23 cellular contexts compared by ENCODE assay signal in the genomic region with DNA sequence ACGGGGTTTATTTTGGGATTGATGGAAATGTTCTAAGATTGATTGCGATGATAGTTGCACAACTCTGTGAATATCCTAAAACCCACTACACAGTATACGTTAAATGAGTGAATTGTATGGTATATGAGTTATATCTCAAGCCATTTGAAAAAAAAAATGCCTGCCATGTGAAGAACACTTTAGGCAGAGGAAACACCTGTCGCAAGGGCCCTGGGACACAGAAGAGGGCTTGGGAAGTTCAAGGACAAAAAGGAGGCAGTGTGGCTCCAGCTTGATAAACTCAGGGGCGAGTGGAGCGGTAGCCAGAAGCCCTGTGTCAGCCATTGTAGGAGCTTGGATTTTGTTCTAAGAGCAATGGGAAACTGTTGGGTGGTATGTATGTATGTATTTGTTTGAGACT. TPM values are rescaled to one million over a fixed set of nuclear protein-coding genes. Genes with fewer than 3 reads are reported as not detected.
DNase-seq lines count a peak whose midpoint lies in the region; ATAC-seq and TF ChIP-seq lines count a peak whose summit lies in the region.
"Had no signal": no experiment of that assay in that cellular context is flagged by ENCODE, and none has a peak within 500 bp of the region (broad histone marks: within the 10 kb centered on the region; RNA-seq: fewer than 3 reads in every experiment).

No MANE protein-coding gene starts in this region.

- no peak for ATAC-seq in central memory CD8-positive, alpha-beta T cell (replicated peaks; ENCODE audit: extremely low read depth, poor library complexity, severe bottlenecking)
- no peak for ATAC-seq in upper lobe of right lung
- ATAC-seq: left lobe of liver had no signal

- H3K4me3 Mint-ChIP-seq in activated naive CD4-positive, alpha-beta T cell treated with anti-CD3 and anti-CD28 coated beads, Interleukin-2, amount 50 U/mL, for 24 hours: peak overlapping the region; percentile 100
- peak overlapping the region; percentile 97 for H3K4me3 Mint-ChIP-seq in central memory CD8-positive, alpha-beta T cell
- H3K4me3 Mint-ChIP-seq: brain had no signal

- peaks cover 73% of the 10 kb centered on the region for H3K4me1 Mint-ChIP-seq in activated naive CD4-positive, alpha-beta T cell treated with anti-CD3 and anti-CD28 coated beads, Interleukin-2, amount 50 U/mL, for 24 hours
- peaks cover 76% of the 10 kb centered on the region for H3K4me1 Mint-ChIP-seq in central memory CD8-positive, alpha-beta T cell
- H3K4me1 Mint-ChIP-seq: brain had no signal

- peaks cover 2% of the 10 kb centered on the region; the same call in 1 of the 2 replicates for H3K36me3 ChIP-seq in SU-DHL-6 (ENCODE audit: low read length)
- H3K36me3 ChIP-seq in upper lobe of right lung: peaks cover 66% of the 10 kb centered on the region
- H3K36me3 ChIP-seq in ovary: no peaks in the 10 kb centered on the region
- H3K36me3 ChIP-seq: colonic mucosa had no signal

- H3K79me2 ChIP-seq in SU-DHL-6 (ENCODE audit: insufficient read depth, low read length): peaks cover 43% of the 10 kb centered on the region

- H3K27ac ChIP-seq in SU-DHL-6 (ENCODE audit: low read depth, low read length) (no peak overlapping the region), upper lobe of right lung (no peak overlapping the region), ovary (no peak overlapping the region)
- H3K27ac ChIP-seq: colonic mucosa, thoracic aorta, VCaP had no signal

- H3K4me1 ChIP-seq in upper lobe of right lung (no peaks in the 10 kb centered on the region), ovary (ENCODE audit: insufficient read depth) (peaks cover 6% of the 10 kb centered on the region)
- H3K4me1 ChIP-seq: Caco-2, colonic mucosa had no signal

- H3K36me3 Mint-ChIP-seq in activated naive CD4-positive, alpha-beta T cell treated with anti-CD3 and anti-CD28 coated beads, Interleukin-2, amount 50 U/mL, for 24 hours: peaks cover 17% of the 10 kb centered on the region
- H3K36me3 Mint-ChIP-seq in central memory CD8-positive, alpha-beta T cell (ENCODE audit: insufficient read depth): peaks cover 43% of the 10 kb centered on the region

- H3K4me3 ChIP-seq in SU-DHL-6 (ENCODE audit: insufficient read depth, low read length, poor library complexity, severe bottlenecking) (no peak overlapping the region), upper lobe of right lung (no peak overlapping the region), ovary (no peak overlapping the region)
- H3K4me3 ChIP-seq: thoracic aorta had no signal

- no peaks in the 10 kb centered on the region for H3K27me3 Mint-ChIP-seq in activated naive CD4-positive, alpha-beta T cell treated with anti-CD3 and anti-CD28 coated beads, Interleukin-2, amount 50 U/mL, for 24 hours
- no peaks in the 10 kb centered on the region for H3K27me3 Mint-ChIP-seq in central memory CD8-positive, alpha-beta T cell
- H3K27me3 Mint-ChIP-seq: brain had no signal

- H2AFZ ChIP-seq in SU-DHL-6 (ENCODE audit: low read depth, low read length, severe bottlenecking): no peak overlapping the region

- no peaks in the 10 kb centered on the region for H3K27me3 ChIP-seq in SU-DHL-6 (ENCODE audit: low read length)
- no peaks in the 10 kb centered on the region for H3K27me3 ChIP-seq in upper lobe of right lung
- no peaks in the 10 kb centered on the region for H3K27me3 ChIP-seq in ovary
- H3K27me3 ChIP-seq: colonic mucosa had no signal

- intact Hi-C loops in upper lobe of right lung (cut with DNase I): no loop called here
- intact Hi-C loops in ovary (cut with DNase I): no loop called here

- no peak for TF ChIP-seq POLR2A in ovary (IDR thresholded peaks at IDR 0.05)

- no peak overlapping the region for H3K9ac ChIP-seq in SU-DHL-6 (ENCODE audit: low read length)

- H3K9me2 ChIP-seq in SU-DHL-6 (replicated peaks; ENCODE audit: insufficient read depth, low read length): no peaks in the 10 kb centered on the region

- H3K4me2 ChIP-seq in SU-DHL-6 (ENCODE audit: low read depth, low read length, poor library complexity, severe bottlenecking): peak overlapping the region; percentile 90

- H3K9me3 ChIP-seq in SU-DHL-6 (ENCODE audit: insufficient read depth, low read length) (no peaks in the 10 kb centered on the region), upper lobe of right lung (no peaks in the 10 kb centered on the region), ovary (no peaks in the 10 kb centered on the region)
- H3K9me3 ChIP-seq: Caco-2, colonic mucosa, thoracic aorta had no signal

- no peak for DNase-seq in activated naive CD4-positive, alpha-beta T cell treated with anti-CD3 and anti-CD28 coated beads, Interleukin-2, amount 50 U/mL, for 16 hours
- DNase-seq in central memory CD8-positive, alpha-beta T cell (ENCODE audit: low spot score in 2 of 2): no peak
- DNase-seq in upper lobe of right lung (peak; percentile 15), ovary (no peak), NCI-H1092 treated with DMSO at 0.1 percent for 48 hours (lab: John Stamatoyannopoulos, UW) (no peak)
- no peak for DNase-seq in NK-92 treated with Interleukin-12 subunit alpha and Interleukin-12 subunit beta, amount 100 ng/mL, for 24 hours (lab: John Stamatoyannopoulos, UW)
- DNase-seq: Caco-2; colonic mucosa; EL; NCI-H1417; NCI-H2107; NCI-H524; stimulated activated CD8-positive, alpha-beta memory T cell treated with anti-CD3 and anti-CD28 coated beads, Interleukin-4, amount 100 ng/mL, for 48 hours had no signal

- TF ChIP-seq CTCF in SU-DHL-6 (IDR thresholded peaks at IDR 0.05; ENCODE audit: insufficient read depth, low read length, poor library complexity, severe bottlenecking) (no peak), upper lobe of right lung (IDR thresholded peaks at IDR 0.05) (no peak), ovary (IDR thresholded peaks at IDR 0.05) (no peak)

- no peaks in the 10 kb centered on the region for H4K20me1 ChIP-seq in SU-DHL-6 (ENCODE audit: low read depth, low read length)

- TF ChIP-seq EP300 in ovary (IDR thresholded peaks at IDR 0.05): no peak

- peak overlapping the region; percentile 99 for H3K27ac Mint-ChIP-seq in activated naive CD4-positive, alpha-beta T cell treated with anti-CD3 and anti-CD28 coated beads, Interleukin-2, amount 50 U/mL, for 24 hours
- peak overlapping the region; percentile 46 for H3K27ac Mint-ChIP-seq in central memory CD8-positive, alpha-beta T cell (ENCODE audit: low read depth)

- no peaks in the 10 kb centered on the region for H3K9me3 Mint-ChIP-seq in activated naive CD4-positive, alpha-beta T cell treated with anti-CD3 and anti-CD28 coated beads, Interleukin-2, amount 50 U/mL, for 24 hours
- no peaks in the 10 kb centered on the region for H3K9me3 Mint-ChIP-seq in central memory CD8-positive, alpha-beta T cell
- H3K9me3 Mint-ChIP-seq: brain had no signal

- 93 to 94% (median 93%) methylated on average over 6 of the region's 6 CpGs for WGBS in ovary, 3 donors

- no peaks in the 10 kb centered on the region for H3F3A ChIP-seq in SU-DHL-6 (ENCODE audit: insufficient read depth)

RNA-seq across cellular contexts. Expression of gene CEP250, which starts 37.0 kb away (rescaled TPM):
- total RNA-seq in upper lobe of right lung (21.7 TPM), ovary (10 to 100 TPM; 20.6 to 44.2 (median 27.9) TPM)
- polyA plus RNA-seq in ovary: 10 to 100 TPM; 11.7 to 16.0 TPM

RNA-seq across cellular contexts. Expression of gene C20orf173, which starts 37.1 kb away (rescaled TPM):
- total RNA-seq in upper lobe of right lung (not detected), ovary (not detected)
- polyA plus RNA-seq in ovary: not detected
- total RNA-seq: Caco-2, colonic mucosa, HT1080, left lobe of liver, LHCN-M2, mononuclear cell, renal cortical epithelial cell, thoracic aorta had no signal

RNA-seq across cellular contexts. Expression of gene ERGIC3, which starts 49.5 kb away (rescaled TPM):
- total RNA-seq in upper lobe of right lung (179 TPM), ovary (100 to 1,000 TPM; 168 to 278 (median 221) TPM)
- polyA plus RNA-seq in ovary: 100 to 1,000 TPM; 212 to 354 TPM

RNA-seq across cellular contexts. Expression of gene GDF5, which starts 54.3 kb away (rescaled TPM):
- 4.1 TPM for total RNA-seq in upper lobe of right lung
- total RNA-seq in ovary: under 1 TPM in 2 of 7 donors, not detected in 5; 0.33 to 0.36 TPM
- polyA plus RNA-seq in ovary: not detected
- total RNA-seq: Caco-2, left lobe of liver, mononuclear cell had no signal
